Comparison of ENCODE assay signal across 20 cellular contexts in genomic region chrX:97637289-97637688, GRCh38.
"Had no signal": no experiment of that assay in that cellular context is flagged by ENCODE, and none has a peak within 500 bp of the region (broad histone marks: within the 10 kb centered on the region; RNA-seq: fewer than 3 reads in every experiment).

No MANE protein-coding gene starts in this region.

- DNase-seq: activated CD4-positive, alpha-beta T cell treated with anti-CD3 and anti-CD28 coated beads for 48 hours; activated CD4-positive, alpha-beta T cell treated with anti-CD3 and anti-CD28 coated beads, Interleukin-2, amount 50 U/mL, for 4 hours; activated CD4-positive, CD25-positive, alpha-beta regulatory T cell treated with anti-CD3 and anti-CD28 coated beads, Interleukin-2, amount 50 U/mL, for 72 hours; activated CD8-positive, alpha-beta memory T cell treated with anti-CD3 and anti-CD28 coated beads, Interleukin-2, amount 50 U/mL, for 48 hours; activated CD8-positive, alpha-beta T cell treated with anti-CD3 and anti-CD28 coated beads, Interleukin-2, amount 10 ng/mL, durations not matched to agents 7 days and 5 days; activated naive CD4-positive, alpha-beta T cell treated with Interleukin-2 at 50 U/mL for 16 hours; activated naive CD8-positive, alpha-beta T cell treated with anti-CD3 and anti-CD28 coated beads, Interleukin-2, amount 50 U/mL, for 24 hours; activated T-cell treated with anti-CD3 and anti-CD28 coated beads, Interleukin-2, amount 50 U/mL, for 1 hour; amygdala; KG1; NCI-H1048; NCI-H2029; NCI-H526 treated with DMSO at 0.1 percent for 48 hours; Peyer's patch; SHP77 treated with DMSO at 0.1 percent for 48 hours; T-helper 17 cell; T-helper 9 cell had no signal

- H3K27ac Mint-ChIP-seq: activated CD8-positive, alpha-beta T cell treated with anti-CD3 and anti-CD28 coated beads, Interleukin-2, amount 10 ng/mL, durations not matched to agents 7 days and 5 days; activated naive CD4-positive, alpha-beta T cell treated with anti-CD3 and anti-CD28 coated beads, Interleukin-2, amount 50 U/mL, for 72 hours; activated naive CD8-positive, alpha-beta T cell treated with anti-CD3 and anti-CD28 coated beads, Interleukin-2, amount 50 U/mL, for 24 hours; IgD-negative memory B cell; T-helper 17 cell; WTC11 had no signal

- H3K36me3 Mint-ChIP-seq: activated naive CD4-positive, alpha-beta T cell treated with anti-CD3 and anti-CD28 coated beads, Interleukin-2, amount 50 U/mL, for 72 hours; IgD-negative memory B cell; WTC11 had no signal

- H3K4me3 Mint-ChIP-seq: activated CD8-positive, alpha-beta T cell treated with anti-CD3 and anti-CD28 coated beads, Interleukin-2, amount 10 ng/mL, durations not matched to agents 7 days and 5 days; activated naive CD8-positive, alpha-beta T cell treated with anti-CD3 and anti-CD28 coated beads, Interleukin-2, amount 50 U/mL, for 24 hours; IgD-negative memory B cell; T-helper 17 cell; WTC11 had no signal

- H3K27me3 Mint-ChIP-seq: activated naive CD8-positive, alpha-beta T cell treated with anti-CD3 and anti-CD28 coated beads, Interleukin-2, amount 50 U/mL, for 24 hours; T-helper 17 cell had no signal

- H3K4me1 Mint-ChIP-seq: activated naive CD8-positive, alpha-beta T cell treated with anti-CD3 and anti-CD28 coated beads, Interleukin-2, amount 50 U/mL, for 24 hours; IgD-negative memory B cell had no signal

- H3K9me3 Mint-ChIP-seq: activated naive CD4-positive, alpha-beta T cell treated with anti-CD3 and anti-CD28 coated beads, Interleukin-2, amount 50 U/mL, for 72 hours; activated naive CD8-positive, alpha-beta T cell treated with anti-CD3 and anti-CD28 coated beads, Interleukin-2, amount 50 U/mL, for 24 hours; IgD-negative memory B cell had no signal
